ENCODE assay signal across 9 cellular contexts in genomic region chr1:184163674-184164470, GRCh38.
DNase-seq lines count a peak whose midpoint lies in the region; ATAC-seq and TF ChIP-seq lines count a peak whose summit lies in the region.
"Had no signal": no experiment of that assay in that cellular context is flagged by ENCODE, and none has a peak within 500 bp of the region (broad histone marks: within the 10 kb centered on the region; RNA-seq: fewer than 3 reads in every experiment).

No MANE protein-coding gene starts in this region.

- peak; percentile 59 for ATAC-seq in activated CD8-positive, alpha-beta memory T cell treated with anti-CD3 and anti-CD28 coated beads, Interleukin-2, amount 10 ng/mL, durations not matched to agents 7 days and 5 days
- ATAC-seq in HG03039 (IDR thresholded peaks at IDR 0.05; ENCODE audit: unreplicated experiment): peak; percentile 73
- peak; percentile 25 for ATAC-seq in mucosa of descending colon
- ATAC-seq in left colon: no peak

- H3K36me3 ChIP-seq in mucosa of descending colon (ENCODE audit: low read depth): no peaks in the 10 kb centered on the region
- H3K36me3 ChIP-seq: BLaER1 had no signal

- H3K4me3 Mint-ChIP-seq in activated CD8-positive, alpha-beta memory T cell treated with anti-CD3 and anti-CD28 coated beads, Interleukin-2, amount 10 ng/mL, durations not matched to agents 7 days and 5 days: no peak overlapping the region
- H3K4me3 Mint-ChIP-seq in T-helper 2 cell treated with Interferon-gamma antibody and Interleukin-4, amounts not matched to agents 5 μg/mL and 100 μg/mL, for 36 hours: no peak overlapping the region

- H3K4me1 ChIP-seq in mucosa of descending colon (ENCODE audit: low read depth): peaks cover 4% of the 10 kb centered on the region

- intact Hi-C loops in mucosa of descending colon (cut with DNase I, micrococcal nuclease) (no loop called here), left colon (cut with DNase I, micrococcal nuclease) (no loop called here)

- H3K9me3 Mint-ChIP-seq in activated CD8-positive, alpha-beta memory T cell treated with anti-CD3 and anti-CD28 coated beads, Interleukin-2, amount 10 ng/mL, durations not matched to agents 7 days and 5 days (ENCODE audit: low read depth): peaks cover 2% of the 10 kb centered on the region
- no peaks in the 10 kb centered on the region for H3K9me3 Mint-ChIP-seq in T-helper 2 cell treated with Interferon-gamma antibody and Interleukin-4, amounts not matched to agents 5 μg/mL and 100 μg/mL, for 36 hours

- no peak overlapping the region for H3K27ac Mint-ChIP-seq in activated CD8-positive, alpha-beta memory T cell treated with anti-CD3 and anti-CD28 coated beads, Interleukin-2, amount 10 ng/mL, durations not matched to agents 7 days and 5 days
- no peak overlapping the region for H3K27ac Mint-ChIP-seq in T-helper 2 cell treated with Interferon-gamma antibody and Interleukin-4, amounts not matched to agents 5 μg/mL and 100 μg/mL, for 36 hours

- peak; percentile 61 for DNase-seq in activated CD8-positive, alpha-beta memory T cell treated with anti-CD3 and anti-CD28 coated beads, Interleukin-2, amount 10 ng/mL, durations not matched to agents 7 days and 5 days
- no peak for DNase-seq in activated CD8-positive, alpha-beta memory T cell treated with anti-CD3 and anti-CD28 coated beads for 24 hours
- DNase-seq in T-helper 2 cell treated with Interferon-gamma antibody and Interleukin-4, amounts not matched to agents 5 μg/mL and 100 μg/mL, for 36 hours (ENCODE audit: low spot score): peak; percentile 23
- no peak for DNase-seq in mucosa of descending colon
- DNase-seq in SKM-1 treated with dmso at 0.1 percent for 144 hours (lab: John Stamatoyannopoulos, UW; ENCODE audit: unreplicated experiment): no peak
- no peak for DNase-seq in left colon
- DNase-seq in NCI-H1092 (lab: John Stamatoyannopoulos, UW): no peak

- CTCF ChIA-PET in activated CD8-positive, alpha-beta memory T cell treated with anti-CD3 and anti-CD28 coated beads, Interleukin-2, amount 10 ng/mL, durations not matched to agents 7 days and 5 days (lab: Charles Lee): interaction anchor here (1.2 kb wide), 1 partner anchor 8 kb away, joined by 5 read pairs; no protein-coding TSS in a partner anchor

- peaks cover 3% of the 10 kb centered on the region for H3K27me3 Mint-ChIP-seq in activated CD8-positive, alpha-beta memory T cell treated with anti-CD3 and anti-CD28 coated beads, Interleukin-2, amount 10 ng/mL, durations not matched to agents 7 days and 5 days
- peaks cover 4% of the 10 kb centered on the region for H3K27me3 Mint-ChIP-seq in T-helper 2 cell treated with Interferon-gamma antibody and Interleukin-4, amounts not matched to agents 5 μg/mL and 100 μg/mL, for 36 hours (ENCODE audit: low read depth)

- H3K4me3 ChIP-seq in mucosa of descending colon: no peak overlapping the region
- H3K4me3 ChIP-seq: BLaER1 had no signal

- H3K36me3 Mint-ChIP-seq in activated CD8-positive, alpha-beta memory T cell treated with anti-CD3 and anti-CD28 coated beads, Interleukin-2, amount 10 ng/mL, durations not matched to agents 7 days and 5 days: peaks cover 3% of the 10 kb centered on the region
- no peaks in the 10 kb centered on the region for H3K36me3 Mint-ChIP-seq in T-helper 2 cell treated with Interferon-gamma antibody and Interleukin-4, amounts not matched to agents 5 μg/mL and 100 μg/mL, for 36 hours (ENCODE audit: low read depth)

- no peaks in the 10 kb centered on the region for H3K9me3 ChIP-seq in mucosa of descending colon

- H3K4me1 Mint-ChIP-seq in activated CD8-positive, alpha-beta memory T cell treated with anti-CD3 and anti-CD28 coated beads, Interleukin-2, amount 10 ng/mL, durations not matched to agents 7 days and 5 days: peaks cover 27% of the 10 kb centered on the region
- H3K4me1 Mint-ChIP-seq in T-helper 2 cell treated with Interferon-gamma antibody and Interleukin-4, amounts not matched to agents 5 μg/mL and 100 μg/mL, for 36 hours (ENCODE audit: low read depth): peaks cover 11% of the 10 kb centered on the region

- no peak for TF ChIP-seq CTCF in mucosa of descending colon (IDR thresholded peaks at IDR 0.05)

Comparison
In these comparisons a context has a peak if more than half of its experiments do, and no peak if none do; other contexts are left out.
1. DNase-seq: peak in activated CD8-positive, alpha-beta memory T cell treated with anti-CD3 and anti-CD28 coated beads, Interleukin-2, amount 10 ng/mL, durations not matched to agents 7 days and 5 days (single experiment) and T-helper 2 cell treated with Interferon-gamma antibody and Interleukin-4, amounts not matched to agents 5 μg/mL and 100 μg/mL, for 36 hours (single experiment); none in activated CD8-positive, alpha-beta memory T cell treated with anti-CD3 and anti-CD28 coated beads for 24 hours (single experiment), mucosa of descending colon (0 of 3), SKM-1 treated with dmso at 0.1 percent for 144 hours (single experiment), left colon (0 of 2) and NCI-H1092 (single experiment).